ENCODE assay signal across 12 cellular contexts in the genomic region with DNA sequence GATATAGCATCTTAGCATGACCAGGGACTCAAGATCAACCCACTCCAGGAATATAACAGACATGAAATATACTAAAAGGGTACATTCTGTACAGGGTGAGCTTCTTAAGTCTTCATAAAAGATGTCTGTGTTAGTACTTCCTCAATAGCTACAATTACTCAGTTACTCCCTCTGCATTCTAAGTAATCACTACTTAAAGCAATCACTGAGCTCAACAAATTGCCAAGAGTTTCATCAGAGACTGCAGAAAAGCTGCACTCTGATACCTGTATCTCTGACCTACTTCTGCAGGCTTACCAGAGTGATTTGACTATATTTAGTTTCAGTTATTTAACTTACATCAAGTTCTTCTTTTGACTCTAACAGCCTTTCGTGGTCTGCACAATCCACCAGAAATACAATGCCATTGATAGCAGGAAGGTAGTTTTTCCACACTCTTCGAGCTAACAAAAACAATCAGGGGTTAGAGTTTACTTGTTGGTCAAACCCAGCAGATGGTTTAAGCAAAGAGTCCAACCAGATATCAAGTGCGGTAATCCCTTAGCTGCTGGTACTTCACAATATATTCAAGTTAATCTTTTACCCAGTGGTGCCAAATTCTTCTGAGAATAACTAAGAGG. TPM values are rescaled to one million over a fixed set of nuclear protein-coding genes. Genes with fewer than 3 reads are reported as not detected.
DNase-seq lines count a peak whose midpoint lies in the region; ATAC-seq, FAIRE-seq and TF ChIP-seq lines count a peak whose summit lies in the region.
"Had no signal": no experiment of that assay in that cellular context is flagged by ENCODE, and none has a peak within 500 bp of the region (broad histone marks: within the 10 kb centered on the region; RNA-seq: fewer than 3 reads in every experiment).

No MANE protein-coding gene starts in this region.

- peaks cover 8% of the 10 kb centered on the region for H3K79me2 ChIP-seq in hepatocyte

- H3K9me2 ChIP-seq in hepatocyte (replicated peaks; ENCODE audit: insufficient read depth) = no peaks in the 10 kb centered on the region

- in situ Hi-C loops in KBM-7 (cut with MboI; ENCODE audit: low pct_unique_long_range_greater_than_20kb, low sequenced_read_pairs) = no loop called here

- FAIRE-seq in frontal cortex (lab: Jason Lieb, UNC) = no peak

- CTCF ChIA-PET in GM10248 (lab: Yijun Ruan, JAX) = interaction anchor here (0.9 to 2.9 kb wide), 13 partner anchors 9 to 320 kb away, joined by 3 to 17 read pairs (median 3); no protein-coding TSS in a partner anchor

- peaks cover 50% of the 10 kb centered on the region for H3K36me3 Mint-ChIP-seq in osteocyte (ENCODE audit: unreplicated experiment)

- no peaks in the 10 kb centered on the region for H3K9me3 Mint-ChIP-seq in osteocyte (ENCODE audit: unreplicated experiment)

- no peaks in the 10 kb centered on the region for H3K27me3 ChIP-seq in hepatocyte
- H3K27me3 ChIP-seq: cardiac muscle cell had no signal

- no peak overlapping the region for H3K4me3 Mint-ChIP-seq in osteocyte (ENCODE audit: unreplicated experiment)

- peak overlapping the region; percentile 56 for H3K4me2 ChIP-seq in hepatocyte

- no peaks in the 10 kb centered on the region for H3K9me3 ChIP-seq in hepatocyte (ENCODE audit: low read depth)

- H3K4me1 ChIP-seq in hepatocyte (ENCODE audit: insufficient read depth) = peaks cover 9% of the 10 kb centered on the region

- H3K27ac Mint-ChIP-seq in osteocyte (ENCODE audit: unreplicated experiment) = no peak overlapping the region

- no peaks in the 10 kb centered on the region for H3K4me1 Mint-ChIP-seq in osteocyte (ENCODE audit: unreplicated experiment)

- POLR2A ChIA-PET in GM10248 (lab: Yijun Ruan, JAX) = interaction anchor here (0.5 to 1.1 kb wide), 2 partner anchors 39 to 238 kb away, joined by 3 to 6 read pairs; a partner anchor contains a TSS

- DNase-seq in GM10248 (ENCODE audit: extremely low spot score) (peak; percentile 50), GM20000 (ENCODE audit: low spot score) (peak; percentile 49), KBM-7 (peak; percentile 23), hepatocyte (ENCODE audit: low spot score) (peak; percentile 43), frontal cortex (ENCODE audit: low spot score in 2 of 2) (no peak), osteocyte (ENCODE audit: extremely low spot score, unreplicated experiment) (no peak), HuH-7.5 (ENCODE audit: low spot score) (no peak)
- DNase-seq: EL, hippocampal formation, NCI-H2081 had no signal

- H4K20me1 ChIP-seq in hepatocyte (ENCODE audit: insufficient read depth, poor library complexity, severe bottlenecking) = no peaks in the 10 kb centered on the region

- H3K27me3 Mint-ChIP-seq in osteocyte (ENCODE audit: unreplicated experiment) = no peaks in the 10 kb centered on the region

- 66% methylated on average over 3 of the region's 3 CpGs for WGBS in hepatocyte (ENCODE audit: low lambda C conversion rate, missing lambda C conversion rate)

- H2AFZ ChIP-seq in hepatocyte = no peak overlapping the region

- H3K36me3 ChIP-seq in hepatocyte (replicated peaks; ENCODE audit: insufficient read depth, low read depth) = no peaks in the 10 kb centered on the region

- TF ChIP-seq CTCF in GM10248 (IDR thresholded peaks at IDR 0.05; ENCODE audit: control extremely low read depth, extremely low read depth, low read depth, missing control alignments) (no peak), GM20000 (IDR thresholded peaks at IDR 0.05; ENCODE audit: extremely low read depth, missing control alignments) (no peak), hepatocyte (IDR thresholded peaks at IDR 0.05; ENCODE audit: poor library complexity) (no peak), osteocyte (IDR thresholded peaks at IDR 0.05) (no peak)

- H3K4me3 ChIP-seq in hepatocyte = no peak overlapping the region
- H3K4me3 ChIP-seq: cardiac muscle cell had no signal

- H3K27ac ChIP-seq in hepatocyte = peak overlapping the region; percentile 88
- H3K27ac ChIP-seq: cardiac muscle cell had no signal

- ATAC-seq in GM19455 (IDR thresholded peaks at IDR 0.05; ENCODE audit: unreplicated experiment) = no peak

RNA-seq across cellular contexts. Expression of a gene that starts 23.3 kb away (rescaled TPM):
- total RNA-seq in hepatocyte (119 and 125 TPM in 2 replicates), frontal cortex (35.5 TPM), osteocyte (70.6 and 75.0 TPM in 2 replicates)
- polyA plus RNA-seq in hepatocyte = 73.2 and 80.5 TPM in 2 replicates

RNA-seq across cellular contexts. Expression of a gene that starts 39.2 kb away (rescaled TPM):
- 59.9 and 69.4 TPM in 2 replicates for total RNA-seq in hepatocyte
- polyA plus RNA-seq in hepatocyte = 17.2 and 18.9 TPM in 2 replicates
- total RNA-seq in frontal cortex = 17.9 TPM
- 37.2 and 38.9 TPM in 2 replicates for total RNA-seq in osteocyte

Comparison
In these comparisons a context has a peak if more than half of its experiments do, and no peak if none do; other contexts are left out.
1. DNase-seq: peak in GM10248 (single experiment), GM20000 (single experiment), KBM-7 (single experiment) and hepatocyte (single experiment); none in frontal cortex (0 of 2), osteocyte (single experiment) and HuH-7.5 (single experiment).